In genomic region chr3:21894459-21895083, GRCh38 we compare ENCODE assay signal across 8 cellular contexts.
DNase-seq lines count a peak whose midpoint lies in the region; ATAC-seq and TF ChIP-seq lines count a peak whose summit lies in the region.

No MANE protein-coding gene starts in this region.

- H3K4me1 Mint-ChIP-seq in activated naive CD4-positive, alpha-beta T cell treated with anti-CD3 and anti-CD28 coated beads, Interleukin-2, amount 10 ng/mL, durations not matched to agents 7 days and 5 days, result no peaks in the 10 kb centered on the region

- no peak overlapping the region for H3K4me3 Mint-ChIP-seq in activated naive CD4-positive, alpha-beta T cell treated with anti-CD3 and anti-CD28 coated beads, Interleukin-2, amount 10 ng/mL, durations not matched to agents 7 days and 5 days

- H3K36me3 ChIP-seq in BJ (ENCODE audit: control insufficient read depth, insufficient read depth, low read length) (no peaks in the 10 kb centered on the region), lung (ENCODE audit: control insufficient read depth in 2 of 2, insufficient read depth in 2 of 2, low read length in 2 of 2) (no peaks in the 10 kb centered on the region)

- no peaks in the 10 kb centered on the region; the same call in 1 of the 2 replicates for H3K27me3 ChIP-seq in BJ (ENCODE audit: control insufficient read depth, insufficient read depth, low read length)
- no peaks in the 10 kb centered on the region for H3K27me3 ChIP-seq in lung (ENCODE audit: control insufficient read depth, insufficient read depth)

- H3K4me1 ChIP-seq in lung (ENCODE audit: control insufficient read depth in 2 of 2, insufficient read depth in 2 of 2, low read length in 2 of 2), result peaks cover 0 to 4% of the 10 kb centered on the region in 2 donors

- no peaks in the 10 kb centered on the region for H3K9me3 ChIP-seq in lung (ENCODE audit: control insufficient read depth in 2 of 2, insufficient read depth in 1 of 2, low read length in 1 of 2)

- POLR2A ChIA-PET in BJ (lab: Charles Lee), result no interaction called here

- no peaks in the 10 kb centered on the region for H3K27me3 Mint-ChIP-seq in activated naive CD4-positive, alpha-beta T cell treated with anti-CD3 and anti-CD28 coated beads, Interleukin-2, amount 10 ng/mL, durations not matched to agents 7 days and 5 days

- H3K27ac Mint-ChIP-seq in activated naive CD4-positive, alpha-beta T cell treated with anti-CD3 and anti-CD28 coated beads, Interleukin-2, amount 10 ng/mL, durations not matched to agents 7 days and 5 days, result no peak overlapping the region

- peak overlapping the region in 1 of 2 donors; percentile 68 for H3K27ac ChIP-seq in lung (ENCODE audit: low read depth in 1 of 2, low read length in 1 of 2)

- WGBS in lung, 2 donors, result 56 to 57% methylated on average over 2 of the region's 2 CpGs

- no peaks in the 10 kb centered on the region for H3K36me3 Mint-ChIP-seq in activated naive CD4-positive, alpha-beta T cell treated with anti-CD3 and anti-CD28 coated beads, Interleukin-2, amount 10 ng/mL, durations not matched to agents 7 days and 5 days

- no peak for DNase-seq in BJ (ENCODE audit: low read depth)
- DNase-seq in cardiac fibroblast (ENCODE audit: low read depth in 2 of 2), result peak; percentile 54 to 65
- no peak for DNase-seq in lung (ENCODE audit: low spot score)
- no peak for DNase-seq in NCI-H1930 (lab: John Stamatoyannopoulos, UW)
- no peak for DNase-seq in NCI-H1694 treated with DMSO at 0.1 percent for 48 hours (lab: John Stamatoyannopoulos, UW)
- DNase-seq in activated naive CD4-positive, alpha-beta T cell treated with anti-CD3 and anti-CD28 coated beads, Interleukin-2, amount 10 ng/mL, durations not matched to agents 7 days and 5 days, result no peak
- no peak for DNase-seq in activated effector memory CD4-positive, alpha-beta T cell treated with Interleukin-2 at 50 U/mL for 16 hours

- ATAC-seq in lung (ENCODE audit: insufficient read depth, low FRiP score), result no peak

- H3K9me3 Mint-ChIP-seq in activated naive CD4-positive, alpha-beta T cell treated with anti-CD3 and anti-CD28 coated beads, Interleukin-2, amount 10 ng/mL, durations not matched to agents 7 days and 5 days, result no peaks in the 10 kb centered on the region

- H3K4me3 ChIP-seq in BJ (ENCODE audit: low read depth, low read length) (no peak overlapping the region), cardiac fibroblast (replicated peaks in 1 of 2; ENCODE audit: low read depth in 2 of 2, low read length in 2 of 2) (no peak overlapping the region), lung (no peak overlapping the region)

- CTCF ChIA-PET in BJ (lab: Yijun Ruan, JAX), result interaction anchor here (0.5 to 3.4 kb wide), 14 partner anchors 10 to 1635 kb away, joined by 3 to 22 read pairs (median 4); partner anchors contain the start of gene ZNF385D
- CTCF ChIA-PET in activated naive CD4-positive, alpha-beta T cell treated with anti-CD3 and anti-CD28 coated beads, Interleukin-2, amount 10 ng/mL, durations not matched to agents 7 days and 5 days (lab: Charles Lee), result no interaction called here

- TF ChIP-seq CTCF in BJ (IDR thresholded peaks at IDR 0.05; ENCODE audit: insufficient read depth, low read depth, low read length) (peak; percentile 58), LNCAP (IDR thresholded peaks at IDR 0.05) (peak; percentile 80), cardiac fibroblast (IDR thresholded peaks at IDR 0.05; ENCODE audit: low read depth, low read length) (peak; percentile 45), lung (IDR thresholded peaks at IDR 0.05; ENCODE audit: control extremely low read depth, extremely low read depth) (peak; percentile 18)

Comparison
In these comparisons a context has a peak if more than half of its experiments do, and no peak if none do; other contexts are left out.
1. DNase-seq: peak in cardiac fibroblast (2 of 2); none in BJ (single experiment), lung (single experiment), NCI-H1930 (0 of 2), NCI-H1694 treated with DMSO at 0.1 percent for 48 hours (single experiment), activated naive CD4-positive, alpha-beta T cell treated with anti-CD3 and anti-CD28 coated beads, Interleukin-2, amount 10 ng/mL, durations not matched to agents 7 days and 5 days (single experiment) and activated effector memory CD4-positive, alpha-beta T cell treated with Interleukin-2 at 50 U/mL for 16 hours (single experiment).
2. CTCF ChIP-seq: peak in every context shown above with its lines; median percentile 80 in LNCAP; 58 in BJ; 45 in cardiac fibroblast; 18 in lung.